In genomic region chr13:110955072-110955503, GRCh38 we compare ENCODE assay signal across 8 cellular contexts.
DNase-seq lines count a peak whose midpoint lies in the region; ATAC-seq and TF ChIP-seq lines count a peak whose summit lies in the region.
"Not testable (repeated sequence)": the region's sequence is repeated elsewhere in the genome, so short reads cannot be mapped to it uniquely, and the experiment has no call there.

No MANE protein-coding gene starts in this region.

- H3K27ac Mint-ChIP-seq in stimulated activated naive B cell treated with anti-CD40 and anti-IgM and Interleukin-4, amounts not matched to agents 10 μg/mL and 1 μg/mL and 100 μg/mL, for 72 hours: peak overlapping the region; percentile 81

- not testable (repeated sequence) for TF ChIP-seq CTCF in foreskin fibroblast (IDR thresholded peaks at IDR 0.05; ENCODE audit: low read depth, low read length)

- H3K9me3 ChIP-seq in adipocyte (ENCODE audit: control insufficient read depth, low read length); neuron (ENCODE audit: low read length): not testable (repeated sequence)

- peak overlapping the region in 1 of 2 donors; percentile 4 for H3K4me3 Mint-ChIP-seq in stimulated activated naive B cell treated with anti-CD40 and anti-IgM and Interleukin-4, amounts not matched to agents 10 μg/mL and 1 μg/mL and 100 μg/mL, for 72 hours

- H3K9ac ChIP-seq in adipocyte (ENCODE audit: low read length): peak overlapping the region; percentile 46

- H3K9me3 Mint-ChIP-seq in stimulated activated naive B cell treated with anti-CD40 and anti-IgM and Interleukin-4, amounts not matched to agents 10 μg/mL and 1 μg/mL and 100 μg/mL, for 72 hours: not testable (repeated sequence)

- ATAC-seq in GM21447 (IDR thresholded peaks at IDR 0.05; ENCODE audit: unreplicated experiment) (peak; percentile 54), HG03558 (IDR thresholded peaks at IDR 0.05; ENCODE audit: extremely low read depth, unreplicated experiment) (peak; percentile 34)
- ATAC-seq in stimulated activated naive B cell treated with anti-CD40 and anti-IgM and Interleukin-4, amounts not matched to agents 10 μg/mL and 1 μg/mL and 100 μg/mL, for 72 hours (replicated peaks): peak; percentile 75 to 82

- not testable (repeated sequence) for H3K36me3 ChIP-seq in adipocyte (ENCODE audit: control insufficient read depth, insufficient read depth, low read length, severe bottlenecking); neuron (ENCODE audit: insufficient read depth, low read length)

- peak overlapping the region; percentile 23 for H2AFZ ChIP-seq in neuron (ENCODE audit: low read depth, low read length)

- H3K4me1 ChIP-seq in adipocyte (ENCODE audit: control insufficient read depth, insufficient read depth, low read length): peaks cover 11% of the 10 kb centered on the region
- not testable (repeated sequence) for H3K4me1 ChIP-seq in neuron (ENCODE audit: insufficient read depth, low read length)

- H3K27me3 ChIP-seq in adipocyte (replicated peaks; ENCODE audit: control insufficient read depth, insufficient read depth, low read length); neuron (ENCODE audit: insufficient read depth, low read length): not testable (repeated sequence)

- H3K4me3 ChIP-seq in adipocyte (ENCODE audit: low read length); neuron (ENCODE audit: low read length): not testable (repeated sequence)
- H3K4me3 ChIP-seq in foreskin fibroblast (ENCODE audit: low read depth in 1 of 2, low read length in 2 of 2): peak overlapping the region in 1 of 2 donors; percentile 7

- DNase-seq in CD1c-positive myeloid dendritic cell (ENCODE audit: extremely low spot score): peak; percentile 59
- DNase-seq in SIG-M5 (lab: John Stamatoyannopoulos, UW): peak; percentile 41
- peak; percentile 92 for DNase-seq in adipocyte (ENCODE audit: low read depth)
- DNase-seq in foreskin fibroblast: peak; percentile 97 to 98
- not testable (repeated sequence) for DNase-seq in stimulated activated naive B cell treated with anti-CD40 and anti-IgM and Interleukin-4, amounts not matched to agents 10 μg/mL and 1 μg/mL and 100 μg/mL, for 72 hours

- H3K36me3 Mint-ChIP-seq in stimulated activated naive B cell treated with anti-CD40 and anti-IgM and Interleukin-4, amounts not matched to agents 10 μg/mL and 1 μg/mL and 100 μg/mL, for 72 hours: not testable (repeated sequence)

- H3K27me3 Mint-ChIP-seq in stimulated activated naive B cell treated with anti-CD40 and anti-IgM and Interleukin-4, amounts not matched to agents 10 μg/mL and 1 μg/mL and 100 μg/mL, for 72 hours: not testable (repeated sequence)

- H3K4me1 Mint-ChIP-seq in stimulated activated naive B cell treated with anti-CD40 and anti-IgM and Interleukin-4, amounts not matched to agents 10 μg/mL and 1 μg/mL and 100 μg/mL, for 72 hours: peaks cover 7 to 17% of the 10 kb centered on the region in 2 donors
